ENCODE assay signal across 8 cellular contexts in the genomic region with DNA sequence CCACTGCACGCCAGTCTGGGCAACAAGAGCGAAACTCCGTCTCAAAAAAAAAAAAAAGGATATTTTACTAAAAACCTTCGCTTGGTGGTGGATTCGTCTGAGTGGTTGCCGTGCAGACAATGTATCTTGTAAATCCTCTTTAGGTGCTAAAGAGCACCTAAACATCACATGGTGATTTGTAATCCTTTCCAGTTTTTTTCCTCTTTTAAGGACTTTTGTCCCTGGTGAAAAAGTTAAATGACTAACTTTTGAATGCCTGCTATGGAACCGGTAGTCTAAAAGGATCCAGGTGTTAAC. TPM values are rescaled to one million over a fixed set of nuclear protein-coding genes. Genes with fewer than 3 reads are reported as not detected.
A peak's percentile ranks its signal among the peaks of the same experiment; 100 is the strongest.
DNase-seq lines count a peak whose midpoint lies in the region; ATAC-seq, FAIRE-seq and TF ChIP-seq lines count a peak whose summit lies in the region.

No MANE protein-coding gene starts in this region.

- H3K27me3 Mint-ChIP-seq in endodermal cell (ENCODE audit: insufficient read depth) (no peaks in the 10 kb centered on the region), progenitor cell of endocrine pancreas (no peaks in the 10 kb centered on the region)

- no peaks in the 10 kb centered on the region for H3K9me2 ChIP-seq in OCI-LY7 (ENCODE audit: insufficient read depth, low read length)

- H3K27ac ChIP-seq in OCI-LY7 (ENCODE audit: low read depth, low read length, poor library complexity, severe bottlenecking) (peak overlapping the region; percentile 41), endodermal cell (ENCODE audit: low read depth, low read length) (peak overlapping the region; percentile 66)

- POLR2A ChIA-PET in OCI-LY7 (lab: Charles Lee) = no interaction called here

- H3K9me3 ChIP-seq in OCI-LY7 (ENCODE audit: low read length) = no peaks in the 10 kb centered on the region
- H3K9me3 ChIP-seq in endodermal cell (ENCODE audit: control insufficient read depth, low read length) = no peaks in the 10 kb centered on the region

- peak overlapping the region; percentile 91 for H3K4me2 ChIP-seq in OCI-LY7 (ENCODE audit: low read length)

- H4K20me1 ChIP-seq in OCI-LY7 (ENCODE audit: insufficient read depth, low read length) = no peaks in the 10 kb centered on the region

- FAIRE-seq in RCC 7860 (lab: Jason Lieb, UNC) = no peak

- peak overlapping the region; percentile 94 for H3K27ac Mint-ChIP-seq in endodermal cell
- H3K27ac Mint-ChIP-seq in progenitor cell of endocrine pancreas = peak overlapping the region; percentile 93

- BruUV-seq in OCI-LY7 (replicated peaks; lab: Mats Ljungman, UMichigan) = TSS peak; percentile 85

- H3K9me3 Mint-ChIP-seq in endodermal cell (no peaks in the 10 kb centered on the region), progenitor cell of endocrine pancreas (ENCODE audit: low read depth) (no peaks in the 10 kb centered on the region)

- H3K9ac ChIP-seq in endodermal cell (ENCODE audit: extremely low read depth, low read length, poor library complexity, severe bottlenecking) = no peak overlapping the region

- H3K4me3 ChIP-seq in GM06990 (replicated peaks; ENCODE audit: low read depth, low read length) = peak overlapping the region; percentile 92
- peak overlapping the region; percentile 89 for H3K4me3 ChIP-seq in OCI-LY7 (ENCODE audit: low read depth, low read length, poor library complexity, severe bottlenecking)
- peak overlapping the region; percentile 100 for H3K4me3 ChIP-seq in endodermal cell (ENCODE audit: low read length)

- H3K27me3 ChIP-seq in GM06990 (replicated peaks; ENCODE audit: control insufficient read depth, insufficient read depth, low read length) (no peaks in the 10 kb centered on the region), endodermal cell (ENCODE audit: control insufficient read depth, insufficient read depth, low read length, poor library complexity, severe bottlenecking) (no peaks in the 10 kb centered on the region)

- H3K36me3 ChIP-seq in GM06990 (ENCODE audit: control insufficient read depth, insufficient read depth, low read length) = peaks cover 1% of the 10 kb centered on the region; the same call in 1 of the 2 replicates
- H3K36me3 ChIP-seq in OCI-LY7 (ENCODE audit: insufficient read depth, low read length) = peaks cover 10% of the 10 kb centered on the region
- peaks cover 13% of the 10 kb centered on the region for H3K36me3 ChIP-seq in endodermal cell (ENCODE audit: control insufficient read depth, insufficient read depth, low read length)

- H3K4me3 Mint-ChIP-seq in endodermal cell = peak overlapping the region; percentile 80
- H3K4me3 Mint-ChIP-seq in progenitor cell of endocrine pancreas (ENCODE audit: low read depth) = peak overlapping the region; percentile 92

- CTCF ChIA-PET in OCI-LY7 (lab: Charles Lee; ENCODE audit: unreplicated experiment) = no interaction called here

- intact Hi-C loops in OCI-LY7 (cut with micrococcal nuclease; ENCODE audit: unreplicated experiment) = loop anchor here (2.0 kb wide), 1 partner anchor 316 kb away; no protein-coding TSS in a partner anchor

- H2AFZ ChIP-seq in OCI-LY7 (ENCODE audit: low read length) = peak overlapping the region; percentile 93

- 92 to 94% methylated on average over 7 of the region's 7 CpGs for WGBS in endodermal cell (ENCODE audit: insufficient coverage in 1 of 2, insufficient read length in 1 of 2), 2 experiments

- no peak for ATAC-seq in GM18519 (IDR thresholded peaks at IDR 0.05; ENCODE audit: low FRiP score, unreplicated experiment)

- peaks cover 28% of the 10 kb centered on the region; the same call in 1 of the 2 replicates for H3K79me2 ChIP-seq in OCI-LY7 (ENCODE audit: insufficient read depth, low read depth, low read length)

- H3K36me3 Mint-ChIP-seq in endodermal cell (ENCODE audit: low read depth) (peaks cover 19% of the 10 kb centered on the region), progenitor cell of endocrine pancreas (ENCODE audit: insufficient read depth) (peaks cover 2% of the 10 kb centered on the region)

- TF ChIP-seq CTCF in GM06990 (IDR thresholded peaks at IDR 0.05; ENCODE audit: insufficient read depth, low read length, poor library complexity, severe bottlenecking) = no peak
- peak; percentile 53; the same call in 1 of the 2 replicates for TF ChIP-seq CTCF in OCI-LY7 (conservative IDR thresholded peaks at IDR 0.05; ENCODE audit: low read length)
- TF ChIP-seq CTCF in endodermal cell (conservative IDR thresholded peaks at IDR 0.05) = no peak
- TF ChIP-seq CTCF in progenitor cell of endocrine pancreas (IDR thresholded peaks at IDR 0.05; ENCODE audit: unreplicated experiment) = no peak

- H3K4me1 ChIP-seq in OCI-LY7 (ENCODE audit: insufficient read depth, low read length, poor library complexity, severe bottlenecking) = peaks cover 23% of the 10 kb centered on the region
- H3K4me1 ChIP-seq in endodermal cell (ENCODE audit: control insufficient read depth, insufficient read depth, low read length) = no peaks in the 10 kb centered on the region

- DNase-seq in GM06990 (ENCODE audit: extremely low read depth, insufficient read length) (no peak), OCI-LY7 (ENCODE audit: low spot score) (peak; percentile 44), endodermal cell (no peak), progenitor cell of endocrine pancreas (ENCODE audit: low spot score, unreplicated experiment) (no peak), RCC 7860 (ENCODE audit: low spot score) (no peak), AG20443 (ENCODE audit: low spot score) (no peak)
- no peak for DNase-seq in stimulated activated CD4-positive, alpha-beta T cell treated with anti-CD3 and anti-CD28 coated beads, Interleukin-4, amount 100 ng/mL, for 24 hours

- H3K4me1 Mint-ChIP-seq in endodermal cell (peaks cover 20% of the 10 kb centered on the region), progenitor cell of endocrine pancreas (ENCODE audit: low read depth) (peaks cover 17% of the 10 kb centered on the region)

RNA-seq across cellular contexts. Expression of gene ARNT, which starts 0.8 kb away (rescaled TPM):
- total RNA-seq in OCI-LY7 (2014; rRNA removed; shearing (Covaris generic)) = 14.1 and 21.9 TPM in 2 replicates
- total RNA-seq in OCI-LY7 (2022) = 29.7 and 32.6 TPM in 2 replicates
- total RNA-seq in endodermal cell = 10 to 100 TPM; 39.6 to 44.6 TPM
- polyA plus RNA-seq in endodermal cell (2013, experiment 1 of 2) = 35.0 TPM
- 36.1 TPM for polyA plus RNA-seq in endodermal cell (2013, experiment 2 of 2)
- 39.0 and 40.9 TPM in 2 replicates for total RNA-seq in progenitor cell of endocrine pancreas

RNA-seq across cellular contexts. Expression of gene CTXND2, which starts 9.8 kb away (rescaled TPM):
- total RNA-seq in OCI-LY7 (2014; rRNA removed; shearing (Covaris generic)) = not detected in 2 replicates
- not detected in 2 replicates for total RNA-seq in OCI-LY7 (2022)
- total RNA-seq in endodermal cell = not detected
- not detected for polyA plus RNA-seq in endodermal cell (2013, experiment 1 of 2)
- polyA plus RNA-seq in endodermal cell (2013, experiment 2 of 2) = not detected
- total RNA-seq in progenitor cell of endocrine pancreas = not detected in 2 replicates

RNA-seq across cellular contexts. Expression of gene SETDB1, which starts 49.0 kb away (rescaled TPM):
- 42.3 and 66.8 TPM in 2 replicates for total RNA-seq in OCI-LY7 (2014; rRNA removed; shearing (Covaris generic))
- total RNA-seq in OCI-LY7 (2022) = 73.6 and 81.1 TPM in 2 replicates
- 10 to 100 TPM; 68.6 to 73.5 TPM for total RNA-seq in endodermal cell
- polyA plus RNA-seq in endodermal cell (2013, experiment 1 of 2) = 54.5 TPM
- polyA plus RNA-seq in endodermal cell (2013, experiment 2 of 2) = 48.1 TPM
- 110 TPM in 2 replicates for total RNA-seq in progenitor cell of endocrine pancreas
